18 cellular contexts compared by ENCODE assay signal in genomic region chr17:7368597-7368994, GRCh38. TPM values are rescaled to one million over a fixed set of nuclear protein-coding genes. Genes with fewer than 3 reads are reported as not detected.
"Had no signal": no experiment of that assay in that cellular context is flagged by ENCODE, and none has a peak within 500 bp of the region (broad histone marks: within the 10 kb centered on the region; RNA-seq: fewer than 3 reads in every experiment).

No MANE protein-coding gene starts in this region.

RNA-seq across cellular contexts. Expression of gene TNK1, which starts 12.3 kb away (rescaled TPM):
- total RNA-seq: myocyte had no signal

RNA-seq across cellular contexts. Expression of gene TMEM95, which starts 13.6 kb away (rescaled TPM):
- total RNA-seq: colonic mucosa, dermis microvascular lymphatic vessel endothelial cell, endodermal cell, esophagus mucosa, esophagus squamous epithelium, gastrocnemius medialis, glomerular endothelial cell, kidney epithelial cell, left cardiac atrium, left lung, left ventricle myocardium superior, lower leg skin, lower lobe of right lung, lung microvascular endothelial cell, mesenteric fat pad, myocyte had no signal
- polyA plus RNA-seq: heart right ventricle, keratinocyte had no signal

RNA-seq across cellular contexts. Expression of gene ACAP1, which starts 32.3 kb away (rescaled TPM):
- total RNA-seq: glomerular endothelial cell, myocyte had no signal
